ENCODE assay signal across 11 cellular contexts in the genomic region with DNA sequence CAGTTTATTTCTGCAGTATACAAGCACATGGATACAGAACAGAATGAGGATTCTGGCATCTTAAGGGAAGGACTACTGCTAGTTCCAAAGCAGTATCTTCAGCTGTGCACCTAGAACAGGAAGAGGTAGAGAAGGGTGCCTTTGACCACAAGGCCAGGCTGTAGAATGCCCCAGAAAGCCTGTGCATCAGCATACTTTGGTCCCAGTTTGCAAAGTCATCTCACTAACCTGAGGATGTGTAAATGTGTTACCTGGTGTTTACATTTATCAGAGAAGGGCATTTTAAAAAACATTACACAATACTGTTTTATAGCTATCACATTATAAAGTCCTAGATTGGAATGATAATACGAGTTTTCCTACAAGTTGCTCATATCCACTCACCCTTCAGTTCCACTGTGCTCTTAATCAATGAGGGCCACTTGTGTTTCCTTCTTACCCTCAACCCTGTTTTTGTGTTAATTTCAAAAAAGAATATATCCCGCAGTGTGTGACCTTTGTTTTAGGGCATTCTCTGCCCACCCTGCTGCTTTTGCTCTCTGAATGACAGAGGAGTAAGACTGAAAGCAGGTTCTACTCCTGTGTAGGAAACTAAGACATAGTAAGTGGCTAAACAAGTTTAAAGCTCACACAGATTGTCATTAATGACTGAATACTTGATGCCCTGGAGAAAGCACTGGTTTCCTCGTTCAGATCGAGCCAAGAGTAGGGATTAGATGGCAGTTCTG.
"Had no signal": no experiment of that assay in that cellular context is flagged by ENCODE, and none has a peak within 500 bp of the region (broad histone marks: within the 10 kb centered on the region; RNA-seq: fewer than 3 reads in every experiment).

No MANE protein-coding gene starts in this region.

- H3K27ac Mint-ChIP-seq: activated T-cell treated with anti-CD3 and anti-CD28 coated beads, Interleukin-2, amount 50 U/mL, for 72 hours; T-helper 1 cell treated with Interleukin-12 subunit alpha and Interleukin-12 subunit beta and Interleukin-4 antibody, amounts not matched to agents 30 μg/mL and 1 μg/mL, for 36 hours had no signal

- DNase-seq: activated CD4-positive, alpha-beta T cell treated with anti-CD3 and anti-CD28 coated beads, Interleukin-2, amount 50 U/mL, for 1 hour; activated T-cell treated with anti-CD3 and anti-CD28 coated beads, Interleukin-2, amount 50 U/mL, for 72 hours; effector CD4-positive, alpha-beta T cell; foreskin melanocyte; head of caudate nucleus; islet precursor cell; left ventricle myocardium inferior; mesenchymal stem cell had no signal

- H3K27me3 ChIP-seq: cardiac muscle cell had no signal

- H3K9ac ChIP-seq: parathyroid adenoma had no signal

- ATAC-seq: activated T-cell treated with anti-CD3 and anti-CD28 coated beads, Interleukin-2, amount 50 U/mL, for 72 hours had no signal

- H3K36me3 ChIP-seq: cardiac muscle cell, left ventricle myocardium inferior had no signal

- H3K9me3 ChIP-seq: left ventricle myocardium inferior had no signal

- H3K9me3 Mint-ChIP-seq: activated T-cell treated with anti-CD3 and anti-CD28 coated beads, Interleukin-2, amount 50 U/mL, for 72 hours; T-helper 1 cell treated with Interleukin-12 subunit alpha and Interleukin-12 subunit beta and Interleukin-4 antibody, amounts not matched to agents 30 μg/mL and 1 μg/mL, for 36 hours had no signal

- H3K27ac ChIP-seq: cardiac muscle cell, left ventricle myocardium inferior, parathyroid adenoma had no signal

- H3K4me3 Mint-ChIP-seq: activated T-cell treated with anti-CD3 and anti-CD28 coated beads, Interleukin-2, amount 50 U/mL, for 72 hours; T-helper 1 cell treated with Interleukin-12 subunit alpha and Interleukin-12 subunit beta and Interleukin-4 antibody, amounts not matched to agents 30 μg/mL and 1 μg/mL, for 36 hours had no signal

- H3K4me1 ChIP-seq: parathyroid adenoma had no signal

- H3K4me3 ChIP-seq: cardiac muscle cell, left ventricle myocardium inferior had no signal
